Comparison of ENCODE assay signal across 20 cellular contexts in the genomic region with DNA sequence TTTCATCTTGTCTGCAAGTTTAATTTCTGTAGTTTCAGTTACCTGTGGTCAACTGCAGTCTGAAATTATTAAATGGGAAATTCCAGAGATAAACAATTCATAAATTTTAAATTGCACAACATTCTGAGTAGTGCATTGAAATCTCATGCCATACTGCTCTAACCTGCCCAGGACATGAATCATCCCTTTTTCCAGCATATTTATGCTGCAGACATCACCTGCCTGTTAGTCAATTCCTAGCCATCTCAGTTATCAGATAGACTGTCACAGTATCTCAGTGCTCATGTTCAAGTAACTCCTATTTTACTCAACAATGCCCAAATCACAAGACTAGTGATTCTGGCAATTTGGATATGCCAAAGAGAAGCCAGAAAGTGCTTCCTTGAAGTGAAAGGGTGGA.
DNase-seq lines count a peak whose midpoint lies in the region; ATAC-seq, FAIRE-seq and TF ChIP-seq lines count a peak whose summit lies in the region.
"Had no signal": no experiment of that assay in that cellular context is flagged by ENCODE, and none has a peak within 500 bp of the region (broad histone marks: within the 10 kb centered on the region; RNA-seq: fewer than 3 reads in every experiment).

No MANE protein-coding gene starts in this region.

- no peak overlapping the region for H3K27ac ChIP-seq in PC-3 (ENCODE audit: low read length)
- H3K27ac ChIP-seq in trophoblast cell (ENCODE audit: low read depth, low read length) = no peak overlapping the region
- no peak overlapping the region for H3K27ac ChIP-seq in HepG2 (ENCODE audit: extremely low read length, insufficient read depth, low read length)
- H3K27ac ChIP-seq: BLaER1, KMS-11, Peyer's patch, SK-N-MC had no signal

- no peak for TF ChIP-seq POLR2A in HepG2 (IDR thresholded peaks at IDR 0.05; ENCODE audit: insufficient read depth in 1 of 2, low read depth in 2 of 2, low read length in 2 of 2)

- no peaks in the 10 kb centered on the region for H3K4me1 ChIP-seq in PC-3 (ENCODE audit: insufficient read depth, low read length)
- no peaks in the 10 kb centered on the region for H3K4me1 ChIP-seq in trophoblast cell (ENCODE audit: control insufficient read depth in 1 of 2, insufficient read depth in 2 of 2, low read length in 2 of 2)
- H3K4me1 ChIP-seq in HepG2 (ENCODE audit: insufficient read depth, low read length) = no peaks in the 10 kb centered on the region
- H3K4me1 ChIP-seq: Peyer's patch had no signal

- no peak overlapping the region for H3K4ac ChIP-seq in trophoblast cell (ENCODE audit: low read depth, low read length)

- no peak overlapping the region for H3K14ac ChIP-seq in trophoblast cell (ENCODE audit: low read length)

- H3K9me3 ChIP-seq in PC-3 (ENCODE audit: low read length) = 0 out of 2 replicates have a peak, but pooled peaks cover 5% of the 10 kb centered on the region
- no peaks in the 10 kb centered on the region for H3K9me3 ChIP-seq in trophoblast cell (ENCODE audit: insufficient read depth, low read depth, low read length)
- peaks cover 69% of the 10 kb centered on the region for H3K9me3 ChIP-seq in HepG2 (ENCODE audit: low read length)
- H3K9me3 ChIP-seq: BLaER1, Peyer's patch had no signal

- BruUV-seq in PC-3 (replicated peaks; lab: Mats Ljungman, UMichigan) (no TSS peak), HepG2 (replicated peaks; lab: Mats Ljungman, UMichigan) (no TSS peak)

- no peak for FAIRE-seq in HepG2 (lab: Jason Lieb, UNC)
- FAIRE-seq: GM12891, H1 had no signal

- no peak overlapping the region for H3K4me3 ChIP-seq in PC-3 (ENCODE audit: low read length)
- no peak overlapping the region for H3K4me3 ChIP-seq in fibroblast of mammary gland (ENCODE audit: control insufficient read depth, low read depth, low read length)
- H3K4me3 ChIP-seq in trophoblast cell (ENCODE audit: low read depth, low read length) = no peak overlapping the region
- H3K4me3 ChIP-seq in HepG2 (replicated peaks in 1 of 3; ENCODE audit: insufficient read depth in 1 of 3, low read depth in 2 of 3, low read length in 3 of 3) = no peak overlapping the region
- H3K4me3 ChIP-seq: BLaER1, Peyer's patch, SK-N-MC had no signal

- POLR2A ChIA-PET in PC-3 (lab: Charles Lee; ENCODE audit: unreplicated experiment) = no interaction called here
- POLR2A ChIA-PET in HepG2 (lab: Yijun Ruan, JAX) = no interaction called here

- TF ChIP-seq EP300 in HepG2 (IDR thresholded peaks at IDR 0.05; ENCODE audit: low read depth in 2 of 2, low read length in 2 of 2) (no peak), HepG2 (CRISPR knock-in tag; IDR thresholded peaks at IDR 0.05; ENCODE audit: borderline replicate concordance) (no peak)

- ATAC-seq in PC-3 (no peak), HepG2 (no peak)

- H2AFZ ChIP-seq in PC-3 (ENCODE audit: low read length) (no peak overlapping the region), trophoblast cell (ENCODE audit: insufficient read depth, low read length, poor library complexity) (no peak overlapping the region), HepG2 (ENCODE audit: low read length) (no peak overlapping the region)

- H3K79me2 ChIP-seq in PC-3 (ENCODE audit: low read length) (no peaks in the 10 kb centered on the region), trophoblast cell (ENCODE audit: control insufficient read depth, insufficient read depth, low read length, poor library complexity) (no peaks in the 10 kb centered on the region), HepG2 (ENCODE audit: insufficient read depth, low read length) (no peaks in the 10 kb centered on the region)

- H3K79me1 ChIP-seq in trophoblast cell (ENCODE audit: low read length) = no peaks in the 10 kb centered on the region

- H2BK120ac ChIP-seq in trophoblast cell (ENCODE audit: insufficient read depth, low read length, poor library complexity) = no peak overlapping the region

- TF ChIP-seq CTCF in PC-3 (conservative IDR thresholded peaks at IDR 0.05; ENCODE audit: low read depth, low read length) (no peak), fibroblast of mammary gland (conservative IDR thresholded peaks at IDR 0.05; ENCODE audit: control insufficient read depth, insufficient read depth, low read depth, low read length) (no peak), HepG2 (CRISPR knock-in tag; IDR thresholded peaks at IDR 0.05) (no peak)

- no peaks in the 10 kb centered on the region for H3K27me3 ChIP-seq in PC-3 (ENCODE audit: low read length)
- H3K27me3 ChIP-seq in trophoblast cell (ENCODE audit: insufficient read depth, low read length) = no peaks in the 10 kb centered on the region
- H3K27me3 ChIP-seq in HepG2 (ENCODE audit: control insufficient read depth in 1 of 2, insufficient read depth in 2 of 2, low read length in 2 of 2) = no peaks in the 10 kb centered on the region; a peak in 1 of 5 replicates
- H3K27me3 ChIP-seq: BLaER1, Peyer's patch had no signal

- no peak overlapping the region for H2AK5ac ChIP-seq in trophoblast cell (ENCODE audit: low read length)

- H3K23ac ChIP-seq in trophoblast cell (ENCODE audit: low read length) = no peak overlapping the region

- H4K20me1 ChIP-seq in PC-3 (ENCODE audit: low read length) (no peaks in the 10 kb centered on the region), HepG2 (ENCODE audit: insufficient read depth, low read length) (no peaks in the 10 kb centered on the region)
- H4K20me1 ChIP-seq: BLaER1 had no signal

- no peaks in the 10 kb centered on the region for H3F3A ChIP-seq in PC-3 (ENCODE audit: low read length, unreplicated experiment)

- CTCF ChIA-PET in PC-3 (lab: Charles Lee) = no interaction called here
- CTCF ChIA-PET in HepG2 (lab: Yijun Ruan, JAX; ENCODE audit: low intra/inter-chr PET ratio, low total read pairs) = no interaction called here

- intact Hi-C loops in PC-3 (cut with micrococcal nuclease) = no loop called here
- intact Hi-C loops in HepG2 (cut with micrococcal nuclease; ENCODE audit: unreplicated experiment) = no loop called here

- in situ Hi-C loops in HepG2 (cut with HindIII; ENCODE audit: extremely low pct_ligation_motif_present, low pct_unique_long_range_greater_than_20kb) = no loop called here

- H4K12ac ChIP-seq in trophoblast cell (ENCODE audit: low read depth, low read length) = no peak overlapping the region

- no peak overlapping the region for H3K18ac ChIP-seq in trophoblast cell (ENCODE audit: low read length)

- no peak overlapping the region for H2BK12ac ChIP-seq in trophoblast cell (ENCODE audit: low read length)

- no peak overlapping the region for H3K4me2 ChIP-seq in PC-3 (ENCODE audit: low read length)
- no peak overlapping the region for H3K4me2 ChIP-seq in trophoblast cell (ENCODE audit: low read length)
- no peak overlapping the region for H3K4me2 ChIP-seq in HepG2 (ENCODE audit: low read depth, low read length)
- H3K4me2 ChIP-seq: KMS-11 had no signal

- H2BK5ac ChIP-seq in trophoblast cell (ENCODE audit: low read depth, low read length, poor library complexity) = no peak overlapping the region

- no peaks in the 10 kb centered on the region for H3K9me2 ChIP-seq in PC-3 (replicated peaks; ENCODE audit: low read length)

- H3K9ac ChIP-seq in PC-3 (ENCODE audit: low read length) (no peak overlapping the region), trophoblast cell (ENCODE audit: low read length) (no peak overlapping the region), HepG2 (ENCODE audit: insufficient read depth, low read depth, low read length) (no peak overlapping the region)
- H3K9ac ChIP-seq: BLaER1, KMS-11 had no signal

- DNase-seq in HPDE6-E6E7 (ENCODE audit: extremely low spot score) = peak; percentile 66
- DNase-seq in PC-3 = peak; percentile 10
- peak; percentile 1 for DNase-seq in fibroblast of mammary gland (ENCODE audit: low read depth)
- DNase-seq in trophoblast cell = peak; percentile 58 to 85
- DNase-seq in HepG2 (ENCODE audit: low spot score) = no peak
- DNase-seq in GM19238 (ENCODE audit: insufficient read length, low spot score) = no peak
- DNase-seq in GM19240 (ENCODE audit: insufficient read length, low spot score) = no peak
- DNase-seq: CD4-positive, alpha-beta memory T cell; DMS153; EL; NCI-H1436 treated with DMSO at 0.1 percent for 48 hours; NCI-H2029; NCI-H69; Peyer's patch; Right ventricle myocardium superior had no signal

- H4K91ac ChIP-seq in trophoblast cell (ENCODE audit: low read depth, low read length) = no peak overlapping the region

- no peak overlapping the region for H4K8ac ChIP-seq in trophoblast cell (ENCODE audit: low read depth, low read length)

- H3K36me3 ChIP-seq in PC-3 (ENCODE audit: low read depth, low read length) (no peaks in the 10 kb centered on the region), trophoblast cell (ENCODE audit: control insufficient read depth in 1 of 2, insufficient read depth in 2 of 2, low read length in 2 of 2) (no peaks in the 10 kb centered on the region), HepG2 (replicated peaks in 1 of 2; ENCODE audit: control insufficient read depth in 1 of 2, insufficient read depth in 2 of 2, low read length in 2 of 2) (no peaks in the 10 kb centered on the region)
- H3K36me3 ChIP-seq: BLaER1, Peyer's patch had no signal

- no peak for TF ChIP-seq RAD21 in HepG2 (CRISPR knock-in tag; IDR thresholded peaks at IDR 0.05)

TF ChIP-seq in HepG2, 621 proteins besides CTCF, POLR2A, EP300 and RAD21 (continues in another document):
- no peak for TF ChIP-seq DNMT1 (CRISPR knock-in tag; IDR thresholded peaks at IDR 0.05)
- TF ChIP-seq ZNF362 (CRISPR knock-in tag; IDR thresholded peaks at IDR 0.05; ENCODE audit: borderline replicate concordance) = no peak

Comparison
In these comparisons a context has a peak if more than half of its experiments do, and no peak if none do; other contexts are left out.
1. DNase-seq: peak in HPDE6-E6E7 (single experiment), PC-3 (single experiment), fibroblast of mammary gland (single experiment) and trophoblast cell (2 of 2); none in HepG2 (single experiment), GM19238 (single experiment) and GM19240 (single experiment).